In the genomic region with DNA sequence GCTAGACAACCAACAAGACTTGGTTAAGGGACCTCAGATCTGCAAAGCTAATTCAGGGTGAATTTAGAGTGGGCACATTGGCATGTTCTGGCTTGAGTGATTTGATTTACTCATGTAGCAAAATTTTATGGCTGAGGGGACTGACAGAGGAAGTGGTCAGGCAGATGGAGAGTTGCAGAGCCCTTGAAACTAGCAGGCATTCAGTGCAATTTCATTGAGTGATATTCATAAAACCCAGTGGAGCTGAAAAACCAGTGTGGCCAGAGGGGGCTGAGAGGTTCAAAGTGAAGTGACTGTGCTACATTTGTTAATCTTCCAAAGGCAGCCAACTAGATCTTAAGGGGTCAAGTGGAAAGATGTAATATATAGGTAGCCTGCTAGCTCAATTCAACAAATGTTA, we compare ENCODE assay signal across 19 cellular contexts. TPM values are rescaled to one million over a fixed set of nuclear protein-coding genes. Genes with fewer than 3 reads are reported as not detected.
A peak's percentile ranks its signal among the peaks of the same experiment; 100 is the strongest.
DNase-seq lines count a peak whose midpoint lies in the region; ATAC-seq, FAIRE-seq and TF ChIP-seq lines count a peak whose summit lies in the region.
"Had no signal": no experiment of that assay in that cellular context is flagged by ENCODE, and none has a peak within 500 bp of the region (broad histone marks: within the 10 kb centered on the region; RNA-seq: fewer than 3 reads in every experiment).

No MANE protein-coding gene starts in this region.

- H3K36me3 Mint-ChIP-seq in CD4-positive, alpha-beta T cell (ENCODE audit: low read depth): peaks cover 11% of the 10 kb centered on the region
- no peaks in the 10 kb centered on the region for H3K36me3 Mint-ChIP-seq in immature natural killer cell
- peaks cover 8% of the 10 kb centered on the region for H3K36me3 Mint-ChIP-seq in stimulated activated effector memory CD8-positive, alpha-beta T cell treated with anti-CD3 and anti-CD28 coated beads, Interleukin-12 subunit alpha, Interleukin-12 subunit beta, amount 100 ng/mL, for 72 hours

- TF ChIP-seq CTCF in CD4-positive, alpha-beta T cell (IDR thresholded peaks at IDR 0.05): no peak

- intact Hi-C loops in CD4-positive, alpha-beta T cell (cut with DNase I, micrococcal nuclease): no loop called here

- no peak for TF ChIP-seq POLR2A in GM12891 (IDR thresholded peaks at IDR 0.05; ENCODE audit: low read depth, low read length)

- no peaks in the 10 kb centered on the region for H3K9me3 ChIP-seq in CD4-positive, alpha-beta T cell (ENCODE audit: control insufficient read depth, low read length)
- H3K9me3 ChIP-seq: adrenal gland, heart left ventricle, sigmoid colon, SJCRH30 had no signal

- no peaks in the 10 kb centered on the region for H3K27me3 Mint-ChIP-seq in CD4-positive, alpha-beta T cell
- H3K27me3 Mint-ChIP-seq in immature natural killer cell (ENCODE audit: low read depth in 3 of 3): peaks cover 2 to 3% (median 3%) of the 10 kb centered on the region in 3 donors
- H3K27me3 Mint-ChIP-seq: B cell; stimulated activated naive CD8-positive, alpha-beta T cell treated with anti-CD3 and anti-CD28 coated beads, Interleukin-15, Interleukin-2, amounts not matched to agents 100 ng/mL and 50 ng/mL, for 24 hours had no signal

- CTCF ChIA-PET in CD4-positive, alpha-beta T cell (lab: Charles Lee): interaction anchor here (0.6 kb wide), 1 partner anchor 135 kb away, joined by 3 read pairs; no protein-coding TSS in a partner anchor

- no peaks in the 10 kb centered on the region for H3K9me3 Mint-ChIP-seq in CD4-positive, alpha-beta T cell
- no peaks in the 10 kb centered on the region for H3K9me3 Mint-ChIP-seq in immature natural killer cell
- no peaks in the 10 kb centered on the region for H3K9me3 Mint-ChIP-seq in stimulated activated effector memory CD8-positive, alpha-beta T cell treated with anti-CD3 and anti-CD28 coated beads, Interleukin-12 subunit alpha, Interleukin-12 subunit beta, amount 100 ng/mL, for 72 hours
- H3K9me3 Mint-ChIP-seq: nephron progenitor cell; stimulated activated naive CD8-positive, alpha-beta T cell treated with anti-CD3 and anti-CD28 coated beads, Interleukin-15, Interleukin-2, amounts not matched to agents 100 ng/mL and 50 ng/mL, for 24 hours had no signal

- POLR2A ChIA-PET in CD4-positive, alpha-beta T cell (lab: Charles Lee): interaction anchor here (1.1 kb wide), 1 partner anchor 165 kb away, joined by 3 read pairs; a partner anchor contains a TSS

- peak overlapping the region; percentile 62 for H3K4me3 Mint-ChIP-seq in CD4-positive, alpha-beta T cell
- no peak overlapping the region for H3K4me3 Mint-ChIP-seq in immature natural killer cell
- no peak overlapping the region for H3K4me3 Mint-ChIP-seq in stimulated activated effector memory CD8-positive, alpha-beta T cell treated with anti-CD3 and anti-CD28 coated beads, Interleukin-12 subunit alpha, Interleukin-12 subunit beta, amount 100 ng/mL, for 72 hours
- H3K4me3 Mint-ChIP-seq: nephron progenitor cell; stimulated activated naive CD8-positive, alpha-beta T cell treated with anti-CD3 and anti-CD28 coated beads, Interleukin-15, Interleukin-2, amounts not matched to agents 100 ng/mL and 50 ng/mL, for 24 hours had no signal

- no peaks in the 10 kb centered on the region for H3K27me3 ChIP-seq in CD4-positive, alpha-beta T cell (ENCODE audit: control insufficient read depth, insufficient read depth, low read length)
- H3K27me3 ChIP-seq: adrenal gland, heart left ventricle, sigmoid colon, SJCRH30 had no signal

- H3K27ac ChIP-seq in CD4-positive, alpha-beta T cell (ENCODE audit: low read depth, low read length): no peak overlapping the region
- H3K27ac ChIP-seq: heart left ventricle, SJCRH30 had no signal

- H3K4me1 Mint-ChIP-seq in CD4-positive, alpha-beta T cell (ENCODE audit: low read depth): peaks cover 22% of the 10 kb centered on the region
- H3K4me1 Mint-ChIP-seq in immature natural killer cell: peaks cover 36 to 45% of the 10 kb centered on the region in 2 donors
- peaks cover 31% of the 10 kb centered on the region for H3K4me1 Mint-ChIP-seq in stimulated activated effector memory CD8-positive, alpha-beta T cell treated with anti-CD3 and anti-CD28 coated beads, Interleukin-12 subunit alpha, Interleukin-12 subunit beta, amount 100 ng/mL, for 72 hours

- ATAC-seq in CD4-positive, alpha-beta T cell (ENCODE audit: poor library complexity): no peak
- no peak for ATAC-seq in stimulated activated effector memory CD8-positive, alpha-beta T cell treated with anti-CD3 and anti-CD28 coated beads, Interleukin-12 subunit alpha, Interleukin-12 subunit beta, amount 100 ng/mL, for 72 hours
- ATAC-seq in GM19463 (IDR thresholded peaks at IDR 0.05; ENCODE audit: unreplicated experiment): no peak
- ATAC-seq: heart left ventricle had no signal

- FAIRE-seq in GM12891 (lab: Jason Lieb, UNC): peak; percentile 45

- DNase-seq in CD4-positive, alpha-beta T cell: no peak
- DNase-seq in GM12891 (ENCODE audit: insufficient read length, low spot score) (no peak), NOMO-1 (lab: John Stamatoyannopoulos, UW; ENCODE audit: unreplicated experiment in 2 of 2) (peak; percentile 74 to 86), immature natural killer cell (no peak), NCI-H2107 treated with DMSO at 0.1 percent for 48 hours (lab: John Stamatoyannopoulos, UW; ENCODE audit: unreplicated experiment) (no peak), middle frontal gyrus (ENCODE audit: extremely low spot score, low spot score) (no peak)
- DNase-seq in stimulated activated effector memory CD8-positive, alpha-beta T cell treated with anti-CD3 and anti-CD28 coated beads, Interleukin-12 subunit alpha, Interleukin-12 subunit beta, amount 100 ng/mL, for 72 hours (ENCODE audit: low spot score in 2 of 2): no peak
- DNase-seq: activated CD8-positive, alpha-beta memory T cell treated with anti-CD3 and anti-CD28 coated beads, Interleukin-2, amount 50 U/mL, for 48 hours; adrenal gland; erythroblast; heart left ventricle; NCI-H187 treated with DMSO at 0.1 percent for 48 hours; NCI-H82; nephron progenitor cell; sigmoid colon; SJCRH30 had no signal

- H3K27ac Mint-ChIP-seq in CD4-positive, alpha-beta T cell: no peak overlapping the region
- H3K27ac Mint-ChIP-seq in immature natural killer cell: peak overlapping the region in 5 of 6 donors; percentile 1 to 49 (median 35)
- H3K27ac Mint-ChIP-seq in stimulated activated effector memory CD8-positive, alpha-beta T cell treated with anti-CD3 and anti-CD28 coated beads, Interleukin-12 subunit alpha, Interleukin-12 subunit beta, amount 100 ng/mL, for 72 hours: no peak overlapping the region
- H3K27ac Mint-ChIP-seq: nephron progenitor cell; stimulated activated naive CD8-positive, alpha-beta T cell treated with anti-CD3 and anti-CD28 coated beads, Interleukin-15, Interleukin-2, amounts not matched to agents 100 ng/mL and 50 ng/mL, for 24 hours had no signal

TF ChIP-seq in GM12891, 5 proteins besides CTCF, POLR2A, EP300 and RAD21:
- TF ChIP-seq POLR2AphosphoS5 (IDR thresholded peaks at IDR 0.05; ENCODE audit: low read depth, low read length) (no peak), TAF1 (IDR thresholded peaks at IDR 0.05; ENCODE audit: low read depth, low read length) (no peak), SPI1 (IDR thresholded peaks at IDR 0.05; ENCODE audit: low read depth, low read length) (peak; percentile 84), PAX5 (IDR thresholded peaks at IDR 0.05; ENCODE audit: insufficient read depth, low read length, severe bottlenecking) (peak; percentile 87), POU2F2 (IDR thresholded peaks at IDR 0.05; ENCODE audit: low read depth, low read length) (peak; percentile 60; the same call in 1 of the 2 replicates)

RNA-seq across cellular contexts. Expression of a gene that starts 2.2 kb away (rescaled TPM):
- 10 to 100 TPM; 52.8 to 57.3 TPM for total RNA-seq in CD4-positive, alpha-beta T cell
- 28.4 TPM for polyA plus RNA-seq in GM12891 (2012; ENCODE audit: low read depth, missing spikeins)
- polyA plus RNA-seq in immature natural killer cell: 10 to 100 TPM in 1 of 3 donors, 1 to 10 TPM in 2; 3.2 to 21.9 (median 9.3) TPM

RNA-seq across cellular contexts. Expression of a gene that starts 48.7 kb away (rescaled TPM):
- total RNA-seq in CD4-positive, alpha-beta T cell: 10 to 100 TPM; 88.8 to 92.6 TPM
- 114 TPM for polyA plus RNA-seq in GM12891 (2012; ENCODE audit: low read depth, missing spikeins)
- polyA plus RNA-seq in immature natural killer cell: 100 to 1,000 TPM; 104 to 161 (median 135) TPM

Comparison
In these comparisons a context has a peak if more than half of its experiments do, and no peak if none do; other contexts are left out.
1. DNase-seq: peak in NOMO-1 (2 of 2); none in CD4-positive, alpha-beta T cell (0 of 10), GM12891 (single experiment), immature natural killer cell (0 of 3), stimulated activated effector memory CD8-positive, alpha-beta T cell treated with anti-CD3 and anti-CD28 coated beads, Interleukin-12 subunit alpha, Interleukin-12 subunit beta, amount 100 ng/mL, for 72 hours (0 of 2), NCI-H2107 treated with DMSO at 0.1 percent for 48 hours (single experiment) and middle frontal gyrus (single experiment).
2. H3K27ac Mint-ChIP-seq: peak in immature natural killer cell (5 of 6); none in CD4-positive, alpha-beta T cell (single experiment) and stimulated activated effector memory CD8-positive, alpha-beta T cell treated with anti-CD3 and anti-CD28 coated beads, Interleukin-12 subunit alpha, Interleukin-12 subunit beta, amount 100 ng/mL, for 72 hours (single experiment).